Comparison of ENCODE assay signal across 1 cellular context in the genomic region with DNA sequence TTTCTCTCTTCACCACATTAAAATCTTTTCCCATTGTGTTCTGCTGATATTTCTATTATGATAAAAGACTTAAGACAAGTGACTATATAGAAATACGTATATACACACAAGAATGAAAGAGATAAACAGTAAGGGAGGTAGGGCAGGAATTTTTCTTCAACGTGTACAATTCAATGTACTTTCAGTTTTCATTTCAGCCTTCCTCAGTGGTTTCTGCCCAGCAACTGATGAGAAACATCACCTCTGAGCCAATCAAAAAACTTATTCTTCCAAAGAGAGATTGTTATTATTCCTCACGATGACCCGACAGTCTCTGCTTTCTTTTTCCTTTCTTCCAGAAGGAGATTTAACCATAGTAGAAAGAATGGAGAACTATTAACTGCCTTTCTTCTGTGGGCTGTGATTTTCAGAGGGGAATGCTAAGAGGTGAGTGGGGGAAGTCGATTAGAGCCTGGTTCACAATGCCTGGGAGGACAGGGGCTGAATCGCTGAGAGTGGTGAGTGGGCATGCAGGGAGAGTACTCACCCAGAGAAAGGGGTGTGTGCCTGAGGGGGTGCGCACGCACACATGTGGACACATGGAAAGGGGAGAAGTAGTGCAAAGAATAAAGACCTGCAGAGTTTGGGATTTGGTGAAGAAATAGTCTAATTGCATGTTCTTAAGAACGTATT.
TF ChIP-seq lines count a peak whose summit lies in the region.

TSS of gene BTN3A1 (plus strand) at position 289 of the 672 bp plus-strand sequence. CDS start 3,289 bp downstream, outside the sequence.

TF ChIP-seq in K562, 482 proteins besides CTCF, POLR2A, EP300 and RAD21 (continued from another document and continues in another):
- TF ChIP-seq ZNF717 (CRISPR knock-in tag; IDR thresholded peaks at IDR 0.05) (no peak), SP1 (CRISPR knock-in tag; IDR thresholded peaks at IDR 0.05) (0 out of 2 replicates have a peak, but pooled peaks have one; percentile 46), PKNOX1 (IDR thresholded peaks at IDR 0.05) (no peak), TEAD2 (tag; IDR thresholded peaks at IDR 0.05) (peak; percentile 14; the same call in 1 of the 2 replicates), MECOM (CRISPR knock-in tag; IDR thresholded peaks at IDR 0.05) (0 out of 2 replicates have a peak, but pooled peaks have one; percentile 19), SNIP1 (IDR thresholded peaks at IDR 0.05; ENCODE audit: low read depth) (no peak), DDX20 (tag; IDR thresholded peaks at IDR 0.05; ENCODE audit: low read depth) (0 out of 2 replicates have a peak, but pooled peaks have one; percentile 8), FOS (IDR thresholded peaks at IDR 0.05; ENCODE audit: extremely low read depth, insufficient read length) (peak; percentile 26), EP400 (IDR thresholded peaks at IDR 0.05) (peak; percentile 85), NRF1 (conservative IDR thresholded peaks at IDR 0.05 in 1 of 2, IDR thresholded peaks at IDR 0.05 in 1 of 2) (peak; percentile 90 to 92), SIN3A (IDR thresholded peaks at IDR 0.05; ENCODE audit: borderline replicate concordance in 2 of 2, control insufficient read depth in 1 of 2, low read depth in 2 of 2, low read length in 2 of 2) (peak in 1 of 2 experiments; percentile 47; a peak in 1 of 4 replicates), ZNF143 (CRISPR knock-in tag; IDR thresholded peaks at IDR 0.05) (no peak), ZNF24 (IDR thresholded peaks at IDR 0.05) (no peak), ZNF75A (CRISPR knock-in tag; IDR thresholded peaks at IDR 0.05) (no peak), SUPT5H (IDR thresholded peaks at IDR 0.05) (peak; percentile 17; the same call in 1 of the 2 replicates), ILF3 (IDR thresholded peaks at IDR 0.05; ENCODE audit: borderline replicate concordance) (0 out of 2 replicates have a peak, but pooled peaks have one; percentile 14), HBP1 (CRISPR knock-in tag; IDR thresholded peaks at IDR 0.05) (peak; percentile 77; the same call in 1 of the 2 replicates), MXI1 (IDR thresholded peaks at IDR 0.05; ENCODE audit: low read depth, low read length) (peak; percentile 63; the same call in 1 of the 2 replicates), GTF2F1 (IDR thresholded peaks at IDR 0.05; ENCODE audit: low read depth, low read length) (peak; percentile 83; the same call in 1 of the 2 replicates), DPF2 (IDR thresholded peaks at IDR 0.05) (0 out of 2 replicates have a peak, but pooled peaks have one; percentile 21), NKRF (IDR thresholded peaks at IDR 0.05; ENCODE audit: borderline replicate concordance) (peak; percentile 85)
- TF ChIP-seq, protein P1, sequence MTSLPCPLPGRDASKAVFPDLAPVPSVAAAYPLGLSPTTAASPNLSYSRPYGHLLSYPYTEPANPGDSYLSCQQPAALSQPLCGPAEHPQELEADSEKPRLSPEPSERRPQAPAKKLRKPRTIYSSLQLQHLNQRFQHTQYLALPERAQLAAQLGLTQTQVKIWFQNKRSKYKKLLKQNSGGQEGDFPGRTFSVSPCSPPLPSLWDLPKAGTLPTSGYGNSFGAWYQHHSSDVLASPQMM (CRISPR knock-in tag; IDR thresholded peaks at IDR 0.05) = no peak
- TF ChIP-seq, protein P2, sequence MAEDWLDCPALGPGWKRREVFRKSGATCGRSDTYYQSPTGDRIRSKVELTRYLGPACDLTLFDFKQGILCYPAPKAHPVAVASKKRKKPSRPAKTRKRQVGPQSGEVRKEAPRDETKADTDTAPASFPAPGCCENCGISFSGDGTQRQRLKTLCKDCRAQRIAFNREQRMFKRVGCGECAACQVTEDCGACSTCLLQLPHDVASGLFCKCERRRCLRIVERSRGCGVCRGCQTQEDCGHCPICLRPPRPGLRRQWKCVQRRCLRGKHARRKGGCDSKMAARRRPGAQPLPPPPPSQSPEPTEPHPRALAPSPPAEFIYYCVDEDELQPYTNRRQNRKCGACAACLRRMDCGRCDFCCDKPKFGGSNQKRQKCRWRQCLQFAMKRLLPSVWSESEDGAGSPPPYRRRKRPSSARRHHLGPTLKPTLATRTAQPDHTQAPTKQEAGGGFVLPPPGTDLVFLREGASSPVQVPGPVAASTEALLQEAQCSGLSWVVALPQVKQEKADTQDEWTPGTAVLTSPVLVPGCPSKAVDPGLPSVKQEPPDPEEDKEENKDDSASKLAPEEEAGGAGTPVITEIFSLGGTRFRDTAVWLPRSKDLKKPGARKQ (CRISPR knock-in tag; IDR thresholded peaks at IDR 0.05) = peak; percentile 46; the same call in 1 of the 2 replicates
- TF ChIP-seq, protein P3, sequence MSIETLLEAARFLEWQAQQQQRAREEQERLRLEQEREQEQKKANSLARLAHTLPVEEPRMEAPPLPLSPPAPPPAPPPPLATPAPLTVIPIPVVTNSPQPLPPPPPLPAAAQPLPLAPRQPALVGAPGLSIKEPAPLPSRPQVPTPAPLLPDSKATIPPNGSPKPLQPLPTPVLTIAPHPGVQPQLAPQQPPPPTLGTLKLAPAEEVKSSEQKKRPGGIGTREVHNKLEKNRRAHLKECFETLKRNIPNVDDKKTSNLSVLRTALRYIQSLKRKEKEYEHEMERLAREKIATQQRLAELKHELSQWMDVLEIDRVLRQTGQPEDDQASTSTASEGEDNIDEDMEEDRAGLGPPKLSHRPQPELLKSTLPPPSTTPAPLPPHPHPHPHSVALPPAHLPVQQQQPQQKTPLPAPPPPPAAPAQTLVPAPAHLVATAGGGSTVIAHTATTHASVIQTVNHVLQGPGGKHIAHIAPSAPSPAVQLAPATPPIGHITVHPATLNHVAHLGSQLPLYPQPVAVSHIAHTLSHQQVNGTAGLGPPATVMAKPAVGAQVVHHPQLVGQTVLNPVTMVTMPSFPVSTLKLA (conservative IDR thresholded peaks at IDR 0.05) = peak; percentile 80 to 88
- TF ChIP-seq, protein P4, sequence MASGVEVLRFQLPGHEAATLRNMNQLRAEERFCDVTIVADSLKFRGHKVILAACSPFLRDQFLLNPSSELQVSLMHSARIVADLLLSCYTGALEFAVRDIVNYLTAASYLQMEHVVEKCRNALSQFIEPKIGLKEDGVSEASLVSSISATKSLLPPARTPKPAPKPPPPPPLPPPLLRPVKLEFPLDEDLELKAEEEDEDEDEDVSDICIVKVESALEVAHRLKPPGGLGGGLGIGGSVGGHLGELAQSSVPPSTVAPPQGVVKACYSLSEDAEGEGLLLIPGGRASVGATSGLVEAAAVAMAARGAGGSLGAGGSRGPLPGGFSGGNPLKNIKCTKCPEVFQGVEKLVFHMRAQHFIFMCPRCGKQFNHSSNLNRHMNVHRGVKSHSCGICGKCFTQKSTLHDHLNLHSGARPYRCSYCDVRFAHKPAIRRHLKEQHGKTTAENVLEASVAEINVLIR (CRISPR knock-in tag; IDR thresholded peaks at IDR 0.05) = peak; percentile 75
- TF ChIP-seq, protein P5, sequence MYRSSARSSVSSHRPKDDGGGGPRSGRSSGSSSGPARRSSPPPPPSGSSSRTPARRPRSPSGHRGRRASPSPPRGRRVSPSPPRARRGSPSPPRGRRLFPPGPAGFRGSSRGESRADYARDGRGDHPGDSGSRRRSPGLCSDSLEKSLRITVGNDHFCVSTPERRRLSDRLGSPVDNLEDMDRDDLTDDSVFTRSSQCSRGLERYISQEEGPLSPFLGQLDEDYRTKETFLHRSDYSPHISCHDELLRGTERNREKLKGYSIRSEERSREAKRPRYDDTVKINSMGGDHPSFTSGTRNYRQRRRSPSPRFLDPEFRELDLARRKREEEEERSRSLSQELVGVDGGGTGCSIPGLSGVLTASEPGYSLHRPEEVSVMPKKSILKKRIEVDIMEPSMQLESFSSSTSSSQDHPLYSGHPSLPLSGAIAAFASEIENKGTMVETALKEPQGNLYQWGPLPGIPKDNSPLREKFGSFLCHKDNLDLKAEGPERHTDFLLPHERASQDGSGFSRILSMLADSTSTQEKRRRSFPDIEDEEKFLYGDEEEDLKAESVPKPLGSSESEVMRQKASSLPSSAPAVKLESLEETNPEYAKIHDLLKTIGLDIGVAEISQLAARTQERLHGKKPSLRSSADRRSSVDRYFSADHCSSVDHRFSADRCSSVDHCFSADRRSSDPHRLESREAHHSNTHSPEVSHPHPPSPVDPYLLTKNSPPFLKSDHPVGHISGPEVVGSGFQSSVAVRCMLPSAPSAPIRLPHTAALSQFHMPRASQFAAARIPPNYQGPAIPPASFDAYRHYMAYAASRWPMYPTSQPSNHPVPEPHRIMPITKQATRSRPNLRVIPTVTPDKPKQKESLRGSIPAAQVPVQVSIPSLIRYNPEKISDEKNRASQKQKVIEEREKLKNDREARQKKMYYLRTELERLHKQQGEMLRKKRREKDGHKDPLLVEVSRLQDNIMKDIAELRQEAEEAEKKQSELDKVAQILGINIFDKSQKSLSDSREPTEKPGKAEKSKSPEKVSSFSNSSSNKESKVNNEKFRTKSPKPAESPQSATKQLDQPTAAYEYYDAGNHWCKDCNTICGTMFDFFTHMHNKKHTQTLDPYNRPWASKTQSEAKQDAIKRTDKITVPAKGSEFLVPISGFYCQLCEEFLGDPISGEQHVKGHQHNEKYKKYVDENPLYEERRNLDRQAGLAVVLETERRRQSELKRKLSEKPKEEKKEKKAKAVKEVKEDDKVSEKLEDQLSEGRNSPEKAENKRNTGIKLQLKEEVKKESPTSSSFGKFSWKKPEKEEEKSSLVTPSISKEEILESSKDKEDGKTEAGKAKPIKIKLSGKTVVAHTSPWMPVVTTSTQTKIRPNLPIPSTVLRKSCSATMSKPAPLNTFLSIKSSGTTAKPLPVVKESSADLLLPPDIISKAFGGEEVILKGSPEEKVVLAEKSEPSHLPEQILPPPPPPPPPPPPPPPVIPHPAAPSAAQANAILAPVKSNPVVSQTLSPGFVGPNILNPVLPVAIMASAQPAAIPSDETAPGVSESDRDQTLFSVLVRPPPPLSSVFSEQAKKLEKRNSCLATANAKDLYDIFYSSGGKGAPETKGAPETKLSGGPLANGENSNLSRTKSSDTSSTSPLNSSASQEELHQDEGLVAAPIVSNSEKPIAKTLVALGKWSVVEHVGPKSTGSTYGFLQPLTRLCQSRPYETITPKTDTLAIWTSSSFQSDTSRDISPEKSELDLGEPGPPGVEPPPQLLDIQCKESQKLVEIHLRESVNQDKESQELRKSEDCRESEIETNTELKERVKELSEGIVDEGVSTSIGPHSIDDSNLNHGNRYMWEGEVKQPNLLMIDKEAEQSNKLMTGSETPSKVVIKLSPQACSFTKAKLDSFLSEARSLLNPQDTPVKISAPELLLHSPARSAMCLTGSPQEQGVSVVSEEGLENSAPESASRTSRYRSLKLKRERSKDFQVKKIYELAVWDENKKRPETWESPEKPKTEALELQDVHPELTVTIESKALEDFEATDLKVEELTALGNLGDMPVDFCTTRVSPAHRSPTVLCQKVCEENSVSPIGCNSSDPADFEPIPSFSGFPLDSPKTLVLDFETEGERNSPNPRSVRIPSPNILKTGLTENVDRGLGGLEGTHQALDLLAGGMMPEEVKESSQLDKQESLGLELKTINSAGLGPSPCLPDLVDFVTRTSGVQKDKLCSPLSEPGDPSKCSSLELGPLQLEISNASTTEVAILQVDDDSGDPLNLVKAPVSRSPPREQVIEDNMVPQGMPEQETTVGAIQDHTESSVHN (IDR thresholded peaks at IDR 0.05; ENCODE audit: borderline replicate concordance in 1 of 2, low read depth in 1 of 2) = 0 out of 4 replicates have a peak, but pooled peaks have one; percentile 29 to 55
- TF ChIP-seq, protein P6, sequence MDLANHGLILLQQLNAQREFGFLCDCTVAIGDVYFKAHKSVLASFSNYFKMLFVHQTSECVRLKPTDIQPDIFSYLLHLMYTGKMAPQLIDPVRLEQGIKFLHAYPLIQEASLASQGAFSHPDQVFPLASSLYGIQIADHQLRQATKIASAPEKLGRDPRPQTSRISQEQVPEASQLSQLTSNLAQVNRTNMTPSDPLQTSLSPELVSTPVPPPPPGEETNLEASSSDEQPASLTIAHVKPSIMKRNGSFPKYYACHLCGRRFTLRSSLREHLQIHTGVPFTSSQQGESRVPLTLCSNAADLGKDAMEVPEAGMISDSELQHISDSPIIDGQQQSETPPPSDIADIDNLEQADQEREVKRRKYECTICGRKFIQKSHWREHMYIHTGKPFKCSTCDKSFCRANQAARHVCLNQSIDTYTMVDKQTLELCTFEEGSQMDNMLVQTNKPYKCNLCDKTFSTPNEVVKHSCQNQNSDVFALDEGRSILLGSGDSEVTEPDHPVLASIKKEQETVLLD (IDR thresholded peaks at IDR 0.05) = peak; percentile 38; the same call in 1 of the 2 replicates
- TF ChIP-seq, protein P7, sequence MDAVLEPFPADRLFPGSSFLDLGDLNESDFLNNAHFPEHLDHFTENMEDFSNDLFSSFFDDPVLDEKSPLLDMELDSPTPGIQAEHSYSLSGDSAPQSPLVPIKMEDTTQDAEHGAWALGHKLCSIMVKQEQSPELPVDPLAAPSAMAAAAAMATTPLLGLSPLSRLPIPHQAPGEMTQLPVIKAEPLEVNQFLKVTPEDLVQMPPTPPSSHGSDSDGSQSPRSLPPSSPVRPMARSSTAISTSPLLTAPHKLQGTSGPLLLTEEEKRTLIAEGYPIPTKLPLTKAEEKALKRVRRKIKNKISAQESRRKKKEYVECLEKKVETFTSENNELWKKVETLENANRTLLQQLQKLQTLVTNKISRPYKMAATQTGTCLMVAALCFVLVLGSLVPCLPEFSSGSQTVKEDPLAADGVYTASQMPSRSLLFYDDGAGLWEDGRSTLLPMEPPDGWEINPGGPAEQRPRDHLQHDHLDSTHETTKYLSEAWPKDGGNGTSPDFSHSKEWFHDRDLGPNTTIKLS (IDR thresholded peaks at IDR 0.05; ENCODE audit: borderline replicate concordance, low read depth) = peak; percentile 81; the same call in 1 of the 2 replicates
